1 cellular context compared by ENCODE assay signal in genomic region chr9:14706530-14707140, GRCh38.
TF ChIP-seq lines count a peak whose summit lies in the region.

No MANE protein-coding gene starts in this region.

TF ChIP-seq in GM23338, 12 proteins besides CTCF, POLR2A, EP300 and RAD21 (continued from another document):
- TF ChIP-seq ETS1 (IDR thresholded peaks at IDR 0.05): no peak
- no peak for TF ChIP-seq NANOG (IDR thresholded peaks at IDR 0.05; ENCODE audit: borderline replicate concordance)
- TF ChIP-seq ZNF462 (CRISPR knock-in tag; IDR thresholded peaks at IDR 0.05): no peak
- TF ChIP-seq JUNB (IDR thresholded peaks at IDR 0.05; ENCODE audit: unreplicated experiment): no peak
- TF ChIP-seq EZH2phosphoT487 (IDR thresholded peaks at IDR 0.05; ENCODE audit: unreplicated experiment): no peak
- no peak for TF ChIP-seq STAT1 (IDR thresholded peaks at IDR 0.05; ENCODE audit: unreplicated experiment)
- no peak for TF ChIP-seq EZH2 (IDR thresholded peaks at IDR 0.05; ENCODE audit: low read depth, unreplicated experiment)
- TF ChIP-seq CREB1 (CRISPR knock-in tag; IDR thresholded peaks at IDR 0.05; ENCODE audit: low read depth): no peak
- TF ChIP-seq POLR2AphosphoS5 (IDR thresholded peaks at IDR 0.05; ENCODE audit: low read depth): no peak
- no peak for TF ChIP-seq ZNF331 (CRISPR knock-in tag; IDR thresholded peaks at IDR 0.05; ENCODE audit: low read depth)
